In genomic region chr7:157358041-157358752, GRCh38 we compare ENCODE assay signal across 12 cellular contexts. TPM values are rescaled to one million over a fixed set of nuclear protein-coding genes. Genes with fewer than 3 reads are reported as not detected.
DNase-seq lines count a peak whose midpoint lies in the region; ATAC-seq and TF ChIP-seq lines count a peak whose summit lies in the region.
"Had no signal": no experiment of that assay in that cellular context is flagged by ENCODE, and none has a peak within 500 bp of the region (broad histone marks: within the 10 kb centered on the region; RNA-seq: fewer than 3 reads in every experiment).

No MANE protein-coding gene starts in this region.

- ATAC-seq in T-helper 17 cell (no peak), esophagus mucosa (peak; percentile 16), psoas muscle (peak in 3 of 4 donors; percentile 31 to 54 (median 51)), HG03045 (IDR thresholded peaks at IDR 0.05; ENCODE audit: unreplicated experiment) (no peak), GM19452 (IDR thresholded peaks at IDR 0.05; ENCODE audit: unreplicated experiment) (no peak)

- H3K36me3 ChIP-seq in psoas muscle (ENCODE audit: insufficient read depth in 1 of 2, low read depth in 1 of 2) = peaks cover 11 to 43% of the 10 kb centered on the region in 2 donors

- peak overlapping the region; percentile 75 for H3K27ac Mint-ChIP-seq in activated CD4-positive, alpha-beta T cell treated with anti-CD3 and anti-CD28 coated beads, Interleukin-2, amount 10 ng/mL, durations not matched to agents 24 days and 14 days
- H3K27ac Mint-ChIP-seq in T-helper 17 cell = peak overlapping the region; percentile 86

- intact Hi-C loops in activated CD4-positive, alpha-beta T cell treated with anti-CD3 and anti-CD28 coated beads, Interleukin-2, amount 10 ng/mL, durations not matched to agents 24 days and 14 days (cut with micrococcal nuclease) = no loop called here
- intact Hi-C loops in psoas muscle (cut with DNase I) = loop anchor here (5.0 kb wide), 2 partner anchors 34 to 39 kb away; no protein-coding TSS in a partner anchor

- H3K27me3 ChIP-seq in psoas muscle (ENCODE audit: insufficient read depth in 3 of 3, low read length in 2 of 3) = no peaks in the 10 kb centered on the region
- H3K27me3 ChIP-seq: upper lobe of right lung had no signal

- 27 to 47% (median 31%) methylated on average over 13 of the region's 13 CpGs for WGBS in psoas muscle, 3 donors

- no peaks in the 10 kb centered on the region for H3K9me3 Mint-ChIP-seq in activated CD4-positive, alpha-beta T cell treated with anti-CD3 and anti-CD28 coated beads, Interleukin-2, amount 10 ng/mL, durations not matched to agents 24 days and 14 days

- H3K36me3 Mint-ChIP-seq in activated CD4-positive, alpha-beta T cell treated with anti-CD3 and anti-CD28 coated beads, Interleukin-2, amount 10 ng/mL, durations not matched to agents 24 days and 14 days (ENCODE audit: low read depth) = peaks cover 47% of the 10 kb centered on the region
- H3K36me3 Mint-ChIP-seq in T-helper 17 cell (ENCODE audit: low read depth) = peaks cover 6% of the 10 kb centered on the region

- H3K4me3 ChIP-seq in psoas muscle = peak overlapping the region; percentile 35
- H3K4me3 ChIP-seq: upper lobe of right lung had no signal

- H3K4me3 Mint-ChIP-seq in activated CD4-positive, alpha-beta T cell treated with anti-CD3 and anti-CD28 coated beads, Interleukin-2, amount 10 ng/mL, durations not matched to agents 24 days and 14 days = no peak overlapping the region
- H3K4me3 Mint-ChIP-seq in T-helper 17 cell = no peak overlapping the region

- no peak for DNase-seq in activated CD4-positive, alpha-beta T cell treated with anti-CD3 and anti-CD28 coated beads, Interleukin-2, amount 10 ng/mL, durations not matched to agents 24 days and 14 days
- no peak for DNase-seq in activated CD4-positive, alpha-beta T cell treated with anti-CD3 and anti-CD28 coated beads, Interleukin-2, amount 50 U/mL, for 4 hours
- DNase-seq in T-helper 17 cell = no peak
- no peak for DNase-seq in psoas muscle
- DNase-seq in SW 1271 (lab: John Stamatoyannopoulos, UW) = no peak
- DNase-seq: midbrain, NCI-H446, retina, upper lobe of right lung had no signal

- H3K9me3 ChIP-seq in T-helper 17 cell (ENCODE audit: control insufficient read depth, low read length, poor library complexity, severe bottlenecking) (no peaks in the 10 kb centered on the region), psoas muscle (no peaks in the 10 kb centered on the region)
- H3K9me3 ChIP-seq: upper lobe of right lung had no signal

- no peak for TF ChIP-seq CTCF in psoas muscle (IDR thresholded peaks at IDR 0.05)

- H3K4me1 ChIP-seq in psoas muscle = peaks cover 89% of the 10 kb centered on the region

- no peaks in the 10 kb centered on the region for H3K27me3 Mint-ChIP-seq in activated CD4-positive, alpha-beta T cell treated with anti-CD3 and anti-CD28 coated beads, Interleukin-2, amount 10 ng/mL, durations not matched to agents 24 days and 14 days
- H3K27me3 Mint-ChIP-seq in T-helper 17 cell = no peaks in the 10 kb centered on the region

- peaks cover 39% of the 10 kb centered on the region for H3K4me1 Mint-ChIP-seq in activated CD4-positive, alpha-beta T cell treated with anti-CD3 and anti-CD28 coated beads, Interleukin-2, amount 10 ng/mL, durations not matched to agents 24 days and 14 days
- peaks cover 50% of the 10 kb centered on the region for H3K4me1 Mint-ChIP-seq in T-helper 17 cell

- H3K27ac ChIP-seq in psoas muscle = peak overlapping the region; percentile 89
- H3K27ac ChIP-seq: upper lobe of right lung had no signal

RNA-seq across cellular contexts. Expression of gene DNAJB6, which starts 21.4 kb away (rescaled TPM):
- total RNA-seq in activated CD4-positive, alpha-beta T cell treated with anti-CD3 and anti-CD28 coated beads, Interleukin-2, amount 10 ng/mL, durations not matched to agents 24 days and 14 days = 125 and 128 TPM in 2 replicates
- total RNA-seq in T-helper 17 cell (100 to 1,000 TPM; 266 to 278 TPM), esophagus mucosa (145 TPM), psoas muscle (100 to 1,000 TPM; 226 to 243 (median 232) TPM)
- 100 to 1,000 TPM; 103 to 326 (median 211) TPM for polyA plus RNA-seq in psoas muscle

Comparison
In these comparisons a context has a peak if more than half of its experiments do, and no peak if none do; other contexts are left out.
1. ATAC-seq: peak in esophagus mucosa (single experiment) and psoas muscle (3 of 4); none in T-helper 17 cell (single experiment), HG03045 (single experiment) and GM19452 (single experiment).